In the genomic region with DNA sequence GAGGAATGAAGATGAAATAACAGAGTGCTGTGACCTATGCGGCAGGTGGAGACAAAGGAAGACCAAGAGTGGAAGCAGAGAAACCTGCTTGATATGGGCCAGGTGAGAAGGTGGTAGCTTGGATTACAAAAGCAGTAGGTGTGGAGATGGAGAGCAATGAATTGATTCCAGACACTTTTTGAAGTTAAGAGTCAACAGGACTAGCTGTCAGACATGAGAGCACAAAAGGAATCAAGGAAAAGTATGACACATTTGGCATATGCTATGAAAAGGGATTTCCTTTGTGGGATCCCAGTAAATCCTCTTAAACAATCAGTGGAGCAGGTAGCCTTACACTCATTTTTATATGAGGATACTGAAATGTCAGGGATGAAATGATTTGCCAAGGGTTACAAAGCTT, we compare ENCODE assay signal across 34 cellular contexts.
DNase-seq lines count a peak whose midpoint lies in the region; ATAC-seq and TF ChIP-seq lines count a peak whose summit lies in the region.
"Had no signal": no experiment of that assay in that cellular context is flagged by ENCODE, and none has a peak within 500 bp of the region (broad histone marks: within the 10 kb centered on the region; RNA-seq: fewer than 3 reads in every experiment).

No MANE protein-coding gene starts in this region.

- peaks cover 0 to 3% (median 0%) of the 10 kb centered on the region in 4 donors for H3K36me3 ChIP-seq in stomach
- H3K36me3 ChIP-seq: gastrocnemius medialis, ovary, right atrium auricular region, SJSA1, thyroid gland had no signal

- no peak for TF ChIP-seq EP300 in stomach (IDR thresholded peaks at IDR 0.05)

- TF ChIP-seq CTCF in HFFc6 (IDR thresholded peaks at IDR 0.05): no peak
- no peak for TF ChIP-seq CTCF in stomach (IDR thresholded peaks at IDR 0.05)
- TF ChIP-seq CTCF in CD14-positive monocyte (IDR thresholded peaks at IDR 0.05): no peak

- H3K4me3 Mint-ChIP-seq in HFFc6 (no peak overlapping the region), CD14-positive monocyte (no peak overlapping the region)
- H3K4me3 Mint-ChIP-seq in central memory CD8-positive, alpha-beta T cell: no peak overlapping the region
- H3K4me3 Mint-ChIP-seq in activated CD4-positive, alpha-beta memory T cell treated with anti-CD3 and anti-CD28 coated beads, Interleukin-2, amount 10 ng/mL, durations not matched to agents 7 days and 5 days: no peak overlapping the region
- H3K4me3 Mint-ChIP-seq: activated CD4-positive, alpha-beta T cell treated with anti-CD3 and anti-CD28 coated beads, Interleukin-2, amount 10 ng/mL, durations not matched to agents 7 days and 5 days; activated naive CD8-positive, alpha-beta T cell treated with anti-CD3 and anti-CD28 coated beads, Interleukin-2, amount 10 ng/mL, durations not matched to agents 7 days and 5 days; activated T-cell treated with anti-CD3 and anti-CD28 coated beads, Interleukin-2, amount 50 U/mL, for 24 hours; effector memory CD8-positive, alpha-beta T cell; H9; nephron; T-cell; WTC11 had no signal

- H3K4me3 ChIP-seq in stomach: no peak overlapping the region
- H3K4me3 ChIP-seq: gastrocnemius medialis, ovary, right atrium auricular region, SJSA1, thyroid gland had no signal

- H3K27me3 Mint-ChIP-seq in HFFc6 (ENCODE audit: insufficient read depth) (no peaks in the 10 kb centered on the region), CD14-positive monocyte (ENCODE audit: low read depth in 3 of 3) (peaks cover 0 to 6% (median 0%) of the 10 kb centered on the region in 3 donors)
- H3K27me3 Mint-ChIP-seq in central memory CD8-positive, alpha-beta T cell: no peaks in the 10 kb centered on the region
- peaks cover 6% of the 10 kb centered on the region for H3K27me3 Mint-ChIP-seq in activated CD4-positive, alpha-beta memory T cell treated with anti-CD3 and anti-CD28 coated beads, Interleukin-2, amount 10 ng/mL, durations not matched to agents 7 days and 5 days
- H3K27me3 Mint-ChIP-seq: activated T-cell treated with anti-CD3 and anti-CD28 coated beads, Interleukin-2, amount 50 U/mL, for 24 hours; effector memory CD8-positive, alpha-beta T cell; T-cell had no signal

- peak overlapping the region in 4 of 5 donors; percentile 14 to 68 (median 32) for H3K27ac ChIP-seq in stomach
- H3K27ac ChIP-seq: gastrocnemius medialis, ovary, right atrium auricular region, thyroid gland had no signal

- peaks cover 0 to 32% (median 17%) of the 10 kb centered on the region in 4 donors for H3K4me1 ChIP-seq in stomach
- H3K4me1 ChIP-seq: gastrocnemius medialis, thyroid gland had no signal

- H3K27me3 ChIP-seq in stomach: no peaks in the 10 kb centered on the region
- H3K27me3 ChIP-seq: gastrocnemius medialis, ovary, right atrium auricular region, SJSA1, thyroid gland had no signal

- H3K27ac Mint-ChIP-seq in HFFc6: peak overlapping the region; percentile 70
- H3K27ac Mint-ChIP-seq in central memory CD8-positive, alpha-beta T cell (ENCODE audit: low read depth): peak overlapping the region; percentile 20
- no peak overlapping the region for H3K27ac Mint-ChIP-seq in CD14-positive monocyte
- no peak overlapping the region for H3K27ac Mint-ChIP-seq in activated CD4-positive, alpha-beta memory T cell treated with anti-CD3 and anti-CD28 coated beads, Interleukin-2, amount 10 ng/mL, durations not matched to agents 7 days and 5 days
- H3K27ac Mint-ChIP-seq: activated CD4-positive, alpha-beta T cell treated with anti-CD3 and anti-CD28 coated beads, Interleukin-2, amount 10 ng/mL, durations not matched to agents 7 days and 5 days; activated naive CD8-positive, alpha-beta T cell treated with anti-CD3 and anti-CD28 coated beads, Interleukin-2, amount 10 ng/mL, durations not matched to agents 7 days and 5 days; activated T-cell treated with anti-CD3 and anti-CD28 coated beads, Interleukin-2, amount 50 U/mL, for 24 hours; effector memory CD8-positive, alpha-beta T cell; H9; nephron; T-cell; WTC11 had no signal

- 83 to 100% (median 97%) methylated on average over 1 of the region's 1 CpG for WGBS in stomach, 5 donors

- TF ChIP-seq POLR2A in stomach (IDR thresholded peaks at IDR 0.05): no peak

- POLR2A ChIA-PET in activated CD4-positive, alpha-beta memory T cell treated with anti-CD3 and anti-CD28 coated beads, Interleukin-2, amount 10 ng/mL, durations not matched to agents 7 days and 5 days (lab: Charles Lee): no interaction called here

- H3K9me3 ChIP-seq in stomach: no peaks in the 10 kb centered on the region
- H3K9me3 ChIP-seq: gastrocnemius medialis, ovary, right atrium auricular region, SJSA1, thyroid gland had no signal

- DNase-seq in HFFc6 (no peak), kidney tubule cell (ENCODE audit: low spot score) (peak; percentile 43), stomach (no peak), NK-92 (lab: John Stamatoyannopoulos, UW; ENCODE audit: unreplicated experiment) (no peak), Ammon's horn (ENCODE audit: low spot score) (no peak), CD14-positive monocyte (ENCODE audit: low spot score) (no peak)
- DNase-seq in central memory CD8-positive, alpha-beta T cell (ENCODE audit: low spot score in 2 of 2): no peak
- DNase-seq in activated CD4-positive, alpha-beta memory T cell treated with anti-CD3 and anti-CD28 coated beads, Interleukin-2, amount 10 ng/mL, durations not matched to agents 7 days and 5 days: no peak
- DNase-seq: ACHN; activated CD4-positive, alpha-beta T cell treated with anti-CD3 and anti-CD28 coated beads, Interleukin-2, amount 10 ng/mL, durations not matched to agents 7 days and 5 days; activated gamma-delta T cell; activated naive CD8-positive, alpha-beta T cell treated with anti-CD3 and anti-CD28 coated beads, Interleukin-2, amount 10 ng/mL, durations not matched to agents 7 days and 5 days; activated T-cell treated with anti-CD3 and anti-CD28 coated beads, Interleukin-2, amount 50 U/mL, for 24 hours; caudate nucleus; cortex of kidney; effector memory CD8-positive, alpha-beta T cell; gastrocnemius medialis; H9; hippocampal formation; Kasumi-1; left cardiac atrium; mammary epithelial cell; NCI-H146; NCI-H446; NCI-H748 treated with DMSO at 0.1 percent for 48 hours; ovary; stimulated activated CD4-positive, alpha-beta T cell treated with anti-CD3 and anti-CD28 coated beads, Interleukin-1b, Interleukin-23, amount 100 ng/mL, for 48 hours; stimulated activated naive CD8-positive, alpha-beta T cell treated with anti-CD3 and anti-CD28 coated beads, Interleukin-15, Interleukin-2, amounts not matched to agents 100 U/mL and 50 U/mL, for 24 hours; T-cell; thyroid gland had no signal

- intact Hi-C loops in stomach (cut with DNase I; ENCODE audit: low total_unique reads): loop anchor here (10.0 kb wide), 1 partner anchor 56 kb away; no protein-coding TSS in a partner anchor
- intact Hi-C loops in CD14-positive monocyte (cut with micrococcal nuclease): no loop called here

- no peak for ATAC-seq in central memory CD8-positive, alpha-beta T cell (replicated peaks; ENCODE audit: extremely low read depth, poor library complexity, severe bottlenecking)
- ATAC-seq: effector memory CD8-positive, alpha-beta T cell; gastrocnemius medialis; left cardiac atrium; stimulated activated naive CD8-positive, alpha-beta T cell treated with anti-CD3 and anti-CD28 coated beads, Interleukin-15, Interleukin-2, amounts not matched to agents 100 U/mL and 50 U/mL, for 24 hours; T-cell; WTC11 had no signal

- CTCF ChIA-PET in activated CD4-positive, alpha-beta memory T cell treated with anti-CD3 and anti-CD28 coated beads, Interleukin-2, amount 10 ng/mL, durations not matched to agents 7 days and 5 days (lab: Charles Lee): no interaction called here

- peaks cover 85% of the 10 kb centered on the region for H3K4me1 Mint-ChIP-seq in HFFc6 (ENCODE audit: low read depth)
- H3K4me1 Mint-ChIP-seq in central memory CD8-positive, alpha-beta T cell: no peaks in the 10 kb centered on the region
- H3K4me1 Mint-ChIP-seq in CD14-positive monocyte: peaks cover 5% of the 10 kb centered on the region
- no peaks in the 10 kb centered on the region for H3K4me1 Mint-ChIP-seq in activated CD4-positive, alpha-beta memory T cell treated with anti-CD3 and anti-CD28 coated beads, Interleukin-2, amount 10 ng/mL, durations not matched to agents 7 days and 5 days
- H3K4me1 Mint-ChIP-seq: activated CD4-positive, alpha-beta T cell treated with anti-CD3 and anti-CD28 coated beads, Interleukin-2, amount 10 ng/mL, durations not matched to agents 7 days and 5 days; activated naive CD8-positive, alpha-beta T cell treated with anti-CD3 and anti-CD28 coated beads, Interleukin-2, amount 10 ng/mL, durations not matched to agents 7 days and 5 days; T-cell had no signal

- H3K9me3 Mint-ChIP-seq in HFFc6 (no peaks in the 10 kb centered on the region), CD14-positive monocyte (no peaks in the 10 kb centered on the region)
- no peaks in the 10 kb centered on the region for H3K9me3 Mint-ChIP-seq in central memory CD8-positive, alpha-beta T cell
- no peaks in the 10 kb centered on the region for H3K9me3 Mint-ChIP-seq in activated CD4-positive, alpha-beta memory T cell treated with anti-CD3 and anti-CD28 coated beads, Interleukin-2, amount 10 ng/mL, durations not matched to agents 7 days and 5 days
- H3K9me3 Mint-ChIP-seq: activated CD4-positive, alpha-beta T cell treated with anti-CD3 and anti-CD28 coated beads, Interleukin-2, amount 10 ng/mL, durations not matched to agents 7 days and 5 days; activated naive CD8-positive, alpha-beta T cell treated with anti-CD3 and anti-CD28 coated beads, Interleukin-2, amount 10 ng/mL, durations not matched to agents 7 days and 5 days; activated T-cell treated with anti-CD3 and anti-CD28 coated beads, Interleukin-2, amount 50 U/mL, for 24 hours; effector memory CD8-positive, alpha-beta T cell; H9; nephron; T-cell; WTC11 had no signal

- H3K36me3 Mint-ChIP-seq in HFFc6 (ENCODE audit: low read depth): peaks cover 54% of the 10 kb centered on the region
- H3K36me3 Mint-ChIP-seq in central memory CD8-positive, alpha-beta T cell (ENCODE audit: insufficient read depth): peaks cover 7% of the 10 kb centered on the region
- H3K36me3 Mint-ChIP-seq in CD14-positive monocyte: peaks cover 0 to 18% of the 10 kb centered on the region in 2 donors
- H3K36me3 Mint-ChIP-seq in activated CD4-positive, alpha-beta memory T cell treated with anti-CD3 and anti-CD28 coated beads, Interleukin-2, amount 10 ng/mL, durations not matched to agents 7 days and 5 days (ENCODE audit: low read depth): no peaks in the 10 kb centered on the region
- H3K36me3 Mint-ChIP-seq: activated naive CD8-positive, alpha-beta T cell treated with anti-CD3 and anti-CD28 coated beads, Interleukin-2, amount 10 ng/mL, durations not matched to agents 7 days and 5 days; T-cell; WTC11 had no signal

Comparison
In these comparisons a context has a peak if more than half of its experiments do, and no peak if none do; other contexts are left out.
1. H3K27ac Mint-ChIP-seq: peak in HFFc6 (single experiment) and central memory CD8-positive, alpha-beta T cell (single experiment); none in CD14-positive monocyte (0 of 7) and activated CD4-positive, alpha-beta memory T cell treated with anti-CD3 and anti-CD28 coated beads, Interleukin-2, amount 10 ng/mL, durations not matched to agents 7 days and 5 days (single experiment).